8 cellular contexts compared by ENCODE assay signal in genomic region chr1:40784141-40784770, GRCh38. TPM values are rescaled to one million over a fixed set of nuclear protein-coding genes. Genes with fewer than 3 reads are reported as not detected.
DNase-seq lines count a peak whose midpoint lies in the region; ATAC-seq and TF ChIP-seq lines count a peak whose summit lies in the region.

No MANE protein-coding gene starts in this region.

- H3K9me3 ChIP-seq in CD4-positive, alpha-beta T cell (ENCODE audit: control insufficient read depth, low read length), result no peaks in the 10 kb centered on the region
- no peaks in the 10 kb centered on the region for H3K9me3 ChIP-seq in Karpas-422 (ENCODE audit: low read length)

- H2AFZ ChIP-seq in Karpas-422 (ENCODE audit: low read length), result no peak overlapping the region

- no peaks in the 10 kb centered on the region for H3K36me3 ChIP-seq in Karpas-422 (ENCODE audit: insufficient read depth, low read length)

- peak overlapping the region; percentile 34 for H3K4me3 Mint-ChIP-seq in CD4-positive, alpha-beta T cell
- peak overlapping the region; percentile 56 for H3K4me3 Mint-ChIP-seq in natural killer cell

- peaks cover 33% of the 10 kb centered on the region for H3K4me1 ChIP-seq in Karpas-422 (ENCODE audit: low read length)

- no peak overlapping the region for H3K27ac ChIP-seq in CD4-positive, alpha-beta T cell (ENCODE audit: low read depth, low read length)
- H3K27ac ChIP-seq in Karpas-422 (ENCODE audit: low read length), result no peak overlapping the region

- intact Hi-C loops in CD4-positive, alpha-beta T cell (cut with DNase I, micrococcal nuclease), result no loop called here
- intact Hi-C loops in natural killer cell (cut with micrococcal nuclease), result no loop called here

- H3K36me3 Mint-ChIP-seq in CD4-positive, alpha-beta T cell (ENCODE audit: low read depth), result no peaks in the 10 kb centered on the region
- H3K36me3 Mint-ChIP-seq in natural killer cell, result no peaks in the 10 kb centered on the region

- CTCF ChIA-PET in CD4-positive, alpha-beta T cell (lab: Charles Lee), result no interaction called here

- 0 out of 2 replicates have a peak overlapping the region, but pooled peaks have one; percentile 27 for H3K9ac ChIP-seq in Karpas-422 (ENCODE audit: low read length)

- H3K9me2 ChIP-seq in Karpas-422 (replicated peaks; ENCODE audit: insufficient read depth, low read length), result no peaks in the 10 kb centered on the region

- H3K4me3 ChIP-seq in Karpas-422 (ENCODE audit: low read length), result peak overlapping the region; percentile 18; the same call in 1 of the 2 replicates

- no peak for ATAC-seq in CD4-positive, alpha-beta T cell (ENCODE audit: poor library complexity)
- ATAC-seq in natural killer cell, result no peak

- DNase-seq in CD4-positive, alpha-beta T cell, result no peak
- DNase-seq in Karpas-422 (no peak), dermis blood vessel endothelial cell (peak; percentile 14), natural killer cell (no peak), NCI-H446 (lab: John Stamatoyannopoulos, UW) (no peak), HPDE6-E6E7 (ENCODE audit: extremely low spot score) (no peak), GOT3 (lab: John Stamatoyannopoulos, UW) (no peak), dedifferentiated amniotic fluid mesenchymal stem cell (ENCODE audit: extremely low spot score) (no peak)

- TF ChIP-seq CTCF in CD4-positive, alpha-beta T cell (IDR thresholded peaks at IDR 0.05), result no peak
- no peak for TF ChIP-seq CTCF in natural killer cell (IDR thresholded peaks at IDR 0.05)

- no peaks in the 10 kb centered on the region for H3K9me3 Mint-ChIP-seq in CD4-positive, alpha-beta T cell
- H3K9me3 Mint-ChIP-seq in natural killer cell, result no peaks in the 10 kb centered on the region

- H3K27ac Mint-ChIP-seq in CD4-positive, alpha-beta T cell, result no peak overlapping the region
- no peak overlapping the region for H3K27ac Mint-ChIP-seq in natural killer cell

- peaks cover 11% of the 10 kb centered on the region for H3K79me2 ChIP-seq in Karpas-422 (ENCODE audit: low read length)

- H3K27me3 ChIP-seq in CD4-positive, alpha-beta T cell (ENCODE audit: control insufficient read depth, insufficient read depth, low read length), result peaks cover 27% of the 10 kb centered on the region
- H3K27me3 ChIP-seq in Karpas-422 (ENCODE audit: low read length), result no peaks in the 10 kb centered on the region

- peak overlapping the region; percentile 40 for H3K4me2 ChIP-seq in Karpas-422 (ENCODE audit: low read depth, low read length, poor library complexity, severe bottlenecking)

- POLR2A ChIA-PET in CD4-positive, alpha-beta T cell (lab: Charles Lee), result interaction anchor here (1.1 kb wide), 1 partner anchor 92 kb away, joined by 4 read pairs; the partner anchor contains the start of gene NFYC

- peaks cover 47% of the 10 kb centered on the region for H3K27me3 Mint-ChIP-seq in CD4-positive, alpha-beta T cell
- H3K27me3 Mint-ChIP-seq in natural killer cell (ENCODE audit: low read depth in 2 of 2), result peaks cover 6 to 34% of the 10 kb centered on the region in 2 donors

- peaks cover 6% of the 10 kb centered on the region for H3K4me1 Mint-ChIP-seq in CD4-positive, alpha-beta T cell (ENCODE audit: low read depth)
- peaks cover 0 to 15% of the 10 kb centered on the region in 2 donors for H3K4me1 Mint-ChIP-seq in natural killer cell

- no peaks in the 10 kb centered on the region for H4K20me1 ChIP-seq in Karpas-422 (ENCODE audit: insufficient read depth, low read depth, low read length)

RNA-seq across cellular contexts. Expression of gene KCNQ4, which starts 0.7 kb away (rescaled TPM):
- total RNA-seq in CD4-positive, alpha-beta T cell, result under 1 TPM; 0.25 to 0.30 TPM
- 2.3 and 3.2 TPM in 2 replicates for total RNA-seq in Karpas-422 (2014; rRNA removed; shearing (Covaris generic); ENCODE audit: low replicate concordance)
- total RNA-seq in dermis blood vessel endothelial cell, result not detected in 2 replicates
- total RNA-seq in natural killer cell, result under 1 TPM; 0.14 to 0.45 (median 0.35) TPM
